ENCODE assay signal across 18 cellular contexts in the genomic region with DNA sequence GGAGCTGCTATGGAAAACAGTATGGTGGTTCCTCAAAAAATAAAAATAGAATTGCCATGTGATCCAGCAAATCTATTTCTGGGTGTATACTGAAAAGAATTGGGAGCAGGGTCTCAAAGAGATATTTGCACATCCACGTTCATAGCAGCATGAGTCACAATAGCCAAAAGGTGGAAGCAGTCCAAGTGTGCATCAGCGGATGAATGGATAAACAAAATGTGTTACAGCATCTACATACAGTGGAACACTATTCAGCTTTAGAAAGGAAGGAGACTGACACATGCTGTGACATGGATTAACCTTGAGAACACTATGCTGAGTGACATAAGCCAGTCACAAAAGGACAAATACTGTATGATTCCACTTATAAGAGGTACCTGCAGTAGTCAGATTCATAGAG. TPM values are rescaled to one million over a fixed set of nuclear protein-coding genes. Genes with fewer than 3 reads are reported as not detected.
DNase-seq lines count a peak whose midpoint lies in the region; ATAC-seq and TF ChIP-seq lines count a peak whose summit lies in the region.
"Had no signal": no experiment of that assay in that cellular context is flagged by ENCODE, and none has a peak within 500 bp of the region (broad histone marks: within the 10 kb centered on the region; RNA-seq: fewer than 3 reads in every experiment).

No MANE protein-coding gene starts in this region.

- H3K27me3 ChIP-seq in PC-3 (ENCODE audit: low read length) = no peaks in the 10 kb centered on the region
- no peaks in the 10 kb centered on the region for H3K27me3 ChIP-seq in dorsolateral prefrontal cortex
- H3K27me3 ChIP-seq: Peyer's patch, right lobe of liver, thyroid gland had no signal

- no peaks in the 10 kb centered on the region for H3K9me3 ChIP-seq in HEK293 (ENCODE audit: control insufficient read depth, insufficient read depth, low read depth, low read length)
- no peaks in the 10 kb centered on the region for H3K9me3 ChIP-seq in PC-3 (ENCODE audit: low read length)
- H3K9me3 ChIP-seq: heart left ventricle, Peyer's patch, right lobe of liver, thyroid gland had no signal

- DNase-seq in PC-3 (peak; percentile 94), dermis microvascular lymphatic vessel endothelial cell (ENCODE audit: low read depth in 2 of 2) (peak; percentile 81 to 87), pulmonary artery endothelial cell (ENCODE audit: low read depth, low spot score) (peak; percentile 20), NCI-H526 treated with DMSO at 0.1 percent for 48 hours (lab: John Stamatoyannopoulos, UW) (no peak), dorsolateral prefrontal cortex (no peak)
- DNase-seq: heart left ventricle; immature natural killer cell; KBM-7; NCI-H1048; NCI-H2107; Peyer's patch; right lobe of liver; stimulated activated naive CD4-positive, alpha-beta T cell; T1000; thyroid gland had no signal

- H3K36me3 ChIP-seq in HEK293 (ENCODE audit: control insufficient read depth in 2 of 2, insufficient read depth in 1 of 2, low read length in 2 of 2) (no peaks in the 10 kb centered on the region), PC-3 (ENCODE audit: low read depth, low read length) (no peaks in the 10 kb centered on the region)
- H3K36me3 ChIP-seq: heart left ventricle, Peyer's patch, right lobe of liver, thyroid gland had no signal

- H3K27ac ChIP-seq in HEK293 (ENCODE audit: extremely low read depth, low read depth, low read length) = no peak overlapping the region
- peak overlapping the region; percentile 34 for H3K27ac ChIP-seq in PC-3 (ENCODE audit: low read length)
- H3K27ac ChIP-seq in dorsolateral prefrontal cortex = no peak overlapping the region
- H3K27ac ChIP-seq: heart left ventricle, Peyer's patch, right lobe of liver, thyroid gland had no signal

- no peaks in the 10 kb centered on the region for H3K79me2 ChIP-seq in PC-3 (ENCODE audit: low read length)

- no peaks in the 10 kb centered on the region for H4K20me1 ChIP-seq in PC-3 (ENCODE audit: low read length)

- CTCF ChIA-PET in HEK293 (lab: Yijun Ruan, JAX) = interaction anchor here (0.6 to 5.4 kb wide), 4 partner anchors 10 to 353 kb away, joined by 3 to 50 read pairs (median 3); no protein-coding TSS in a partner anchor
- CTCF ChIA-PET in PC-3 (lab: Charles Lee) = no interaction called here

- no peak for TF ChIP-seq CTCF in HEK293 (tag by site-specific recombination; IDR thresholded peaks at IDR 0.05)
- no peak for TF ChIP-seq CTCF in PC-3 (conservative IDR thresholded peaks at IDR 0.05; ENCODE audit: low read depth, low read length)
- TF ChIP-seq CTCF in dorsolateral prefrontal cortex (IDR thresholded peaks at IDR 0.05 in 54 of 56, conservative IDR thresholded peaks at IDR 0.05 in 2 of 56; ENCODE audit: low read depth in 1 of 56, partially characterized antibody in 56 of 56) = no peak

- POLR2A ChIA-PET in HEK293 (lab: Yijun Ruan, JAX) = no interaction called here
- POLR2A ChIA-PET in PC-3 (lab: Charles Lee; ENCODE audit: unreplicated experiment) = interaction anchor here (0.5 to 0.7 kb wide), 2 partner anchors 79 to 83 kb away, joined by 4 to 6 read pairs; no protein-coding TSS in a partner anchor

- ATAC-seq in PC-3 (peak; percentile 53), GM21390 (IDR thresholded peaks at IDR 0.05; ENCODE audit: unreplicated experiment) (no peak)
- ATAC-seq: heart left ventricle, SK-N-SH treated with all-trans-retinoic acid at 6 μM for 48 hours had no signal

- H3K9me2 ChIP-seq in PC-3 (replicated peaks; ENCODE audit: low read length) = no peaks in the 10 kb centered on the region

- H3K4me1 ChIP-seq in HEK293 (ENCODE audit: control insufficient read depth, insufficient read depth, low read length) = peaks cover 10% of the 10 kb centered on the region; the same call in 1 of the 2 replicates
- peaks cover 37% of the 10 kb centered on the region for H3K4me1 ChIP-seq in PC-3 (ENCODE audit: insufficient read depth, low read length)
- H3K4me1 ChIP-seq: Peyer's patch, right lobe of liver, thyroid gland had no signal

- H2AFZ ChIP-seq in PC-3 (ENCODE audit: low read length) = no peak overlapping the region

- BruUV-seq in PC-3 (replicated peaks; lab: Mats Ljungman, UMichigan) = no TSS peak

- H3K4me2 ChIP-seq in PC-3 (ENCODE audit: low read length) = peak overlapping the region; percentile 45

- no peaks in the 10 kb centered on the region for H3F3A ChIP-seq in PC-3 (ENCODE audit: low read length, unreplicated experiment)

- H3K4me3 ChIP-seq in HEK293 (ENCODE audit: low read depth, low read length) = no peak overlapping the region
- no peak overlapping the region for H3K4me3 ChIP-seq in PC-3 (ENCODE audit: low read length)
- no peak overlapping the region for H3K4me3 ChIP-seq in dorsolateral prefrontal cortex
- H3K4me3 ChIP-seq: heart left ventricle, Peyer's patch, right lobe of liver, thyroid gland had no signal

- intact Hi-C loops in PC-3 (cut with micrococcal nuclease) (no loop called here), dorsolateral prefrontal cortex (cut with DNase I) (loop anchor here (10.0 kb wide), 3 partner anchors 78 to 1298 kb away; a partner anchor contains a TSS)

- no peak overlapping the region for H3K9ac ChIP-seq in PC-3 (ENCODE audit: low read length)

TF ChIP-seq in HEK293, 187 proteins besides CTCF, POLR2A, EP300 and RAD21 (continues in another document):
- TF ChIP-seq, protein P1, sequence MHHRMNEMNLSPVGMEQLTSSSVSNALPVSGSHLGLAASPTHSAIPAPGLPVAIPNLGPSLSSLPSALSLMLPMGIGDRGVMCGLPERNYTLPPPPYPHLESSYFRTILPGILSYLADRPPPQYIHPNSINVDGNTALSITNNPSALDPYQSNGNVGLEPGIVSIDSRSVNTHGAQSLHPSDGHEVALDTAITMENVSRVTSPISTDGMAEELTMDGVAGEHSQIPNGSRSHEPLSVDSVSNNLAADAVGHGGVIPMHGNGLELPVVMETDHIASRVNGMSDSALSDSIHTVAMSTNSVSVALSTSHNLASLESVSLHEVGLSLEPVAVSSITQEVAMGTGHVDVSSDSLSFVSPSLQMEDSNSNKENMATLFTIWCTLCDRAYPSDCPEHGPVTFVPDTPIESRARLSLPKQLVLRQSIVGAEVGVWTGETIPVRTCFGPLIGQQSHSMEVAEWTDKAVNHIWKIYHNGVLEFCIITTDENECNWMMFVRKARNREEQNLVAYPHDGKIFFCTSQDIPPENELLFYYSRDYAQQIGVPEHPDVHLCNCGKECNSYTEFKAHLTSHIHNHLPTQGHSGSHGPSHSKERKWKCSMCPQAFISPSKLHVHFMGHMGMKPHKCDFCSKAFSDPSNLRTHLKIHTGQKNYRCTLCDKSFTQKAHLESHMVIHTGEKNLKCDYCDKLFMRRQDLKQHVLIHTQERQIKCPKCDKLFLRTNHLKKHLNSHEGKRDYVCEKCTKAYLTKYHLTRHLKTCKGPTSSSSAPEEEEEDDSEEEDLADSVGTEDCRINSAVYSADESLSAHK (tag by site-specific recombination; IDR thresholded peaks at IDR 0.05) = no peak
- TF ChIP-seq, protein P2, sequence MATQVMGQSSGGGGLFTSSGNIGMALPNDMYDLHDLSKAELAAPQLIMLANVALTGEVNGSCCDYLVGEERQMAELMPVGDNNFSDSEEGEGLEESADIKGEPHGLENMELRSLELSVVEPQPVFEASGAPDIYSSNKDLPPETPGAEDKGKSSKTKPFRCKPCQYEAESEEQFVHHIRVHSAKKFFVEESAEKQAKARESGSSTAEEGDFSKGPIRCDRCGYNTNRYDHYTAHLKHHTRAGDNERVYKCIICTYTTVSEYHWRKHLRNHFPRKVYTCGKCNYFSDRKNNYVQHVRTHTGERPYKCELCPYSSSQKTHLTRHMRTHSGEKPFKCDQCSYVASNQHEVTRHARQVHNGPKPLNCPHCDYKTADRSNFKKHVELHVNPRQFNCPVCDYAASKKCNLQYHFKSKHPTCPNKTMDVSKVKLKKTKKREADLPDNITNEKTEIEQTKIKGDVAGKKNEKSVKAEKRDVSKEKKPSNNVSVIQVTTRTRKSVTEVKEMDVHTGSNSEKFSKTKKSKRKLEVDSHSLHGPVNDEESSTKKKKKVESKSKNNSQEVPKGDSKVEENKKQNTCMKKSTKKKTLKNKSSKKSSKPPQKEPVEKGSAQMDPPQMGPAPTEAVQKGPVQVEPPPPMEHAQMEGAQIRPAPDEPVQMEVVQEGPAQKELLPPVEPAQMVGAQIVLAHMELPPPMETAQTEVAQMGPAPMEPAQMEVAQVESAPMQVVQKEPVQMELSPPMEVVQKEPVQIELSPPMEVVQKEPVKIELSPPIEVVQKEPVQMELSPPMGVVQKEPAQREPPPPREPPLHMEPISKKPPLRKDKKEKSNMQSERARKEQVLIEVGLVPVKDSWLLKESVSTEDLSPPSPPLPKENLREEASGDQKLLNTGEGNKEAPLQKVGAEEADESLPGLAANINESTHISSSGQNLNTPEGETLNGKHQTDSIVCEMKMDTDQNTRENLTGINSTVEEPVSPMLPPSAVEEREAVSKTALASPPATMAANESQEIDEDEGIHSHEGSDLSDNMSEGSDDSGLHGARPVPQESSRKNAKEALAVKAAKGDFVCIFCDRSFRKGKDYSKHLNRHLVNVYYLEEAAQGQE (tag by site-specific recombination; IDR thresholded peaks at IDR 0.05) = no peak
- TF ChIP-seq, protein P3, sequence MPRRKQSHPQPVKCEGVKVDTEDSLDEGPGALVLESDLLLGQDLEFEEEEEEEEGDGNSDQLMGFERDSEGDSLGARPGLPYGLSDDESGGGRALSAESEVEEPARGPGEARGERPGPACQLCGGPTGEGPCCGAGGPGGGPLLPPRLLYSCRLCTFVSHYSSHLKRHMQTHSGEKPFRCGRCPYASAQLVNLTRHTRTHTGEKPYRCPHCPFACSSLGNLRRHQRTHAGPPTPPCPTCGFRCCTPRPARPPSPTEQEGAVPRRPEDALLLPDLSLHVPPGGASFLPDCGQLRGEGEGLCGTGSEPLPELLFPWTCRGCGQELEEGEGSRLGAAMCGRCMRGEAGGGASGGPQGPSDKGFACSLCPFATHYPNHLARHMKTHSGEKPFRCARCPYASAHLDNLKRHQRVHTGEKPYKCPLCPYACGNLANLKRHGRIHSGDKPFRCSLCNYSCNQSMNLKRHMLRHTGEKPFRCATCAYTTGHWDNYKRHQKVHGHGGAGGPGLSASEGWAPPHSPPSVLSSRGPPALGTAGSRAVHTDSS (tag by site-specific recombination; IDR thresholded peaks at IDR 0.05) = no peak
- TF ChIP-seq KLF8 (tag by site-specific recombination; IDR thresholded peaks at IDR 0.05) = no peak

RNA-seq across cellular contexts. Expression of a gene that starts 17.9 kb away (rescaled TPM):
- total RNA-seq in PC-3 (2014; rRNA removed) (16.8 and 36.1 TPM in 2 replicates), dermis microvascular lymphatic vessel endothelial cell (13.9 and 14.3 TPM in 2 replicates), pulmonary artery endothelial cell (18.8 and 19.9 TPM in 2 replicates), dorsolateral prefrontal cortex (10 to 100 TPM in 119 of 120 experiments, 1 to 10 TPM in 1; 7.2 to 44.2 (median 29.7) TPM)

RNA-seq across cellular contexts. Expression of a gene that starts 47.4 kb away (rescaled TPM):
- total RNA-seq in PC-3 (2014; rRNA removed) (55.1 TPM in 2 replicates), dermis microvascular lymphatic vessel endothelial cell (287 and 409 TPM in 2 replicates), pulmonary artery endothelial cell (230 and 245 TPM in 2 replicates), dorsolateral prefrontal cortex (10 to 100 TPM; 36.2 to 59.3 (median 44.6) TPM)

Comparison
In these comparisons a context has a peak if more than half of its experiments do, and no peak if none do; other contexts are left out.
1. DNase-seq: peak in PC-3 (single experiment), dermis microvascular lymphatic vessel endothelial cell (2 of 2) and pulmonary artery endothelial cell (single experiment); none in NCI-H526 treated with DMSO at 0.1 percent for 48 hours (single experiment) and dorsolateral prefrontal cortex (0 of 10).